8 cellular contexts compared by ENCODE assay signal in genomic region chr2:158191569-158191968, GRCh38.
DNase-seq lines count a peak whose midpoint lies in the region; ATAC-seq and TF ChIP-seq lines count a peak whose summit lies in the region.

No MANE protein-coding gene starts in this region.

- H3K27me3 Mint-ChIP-seq in CD4-positive, alpha-beta memory T cell, result peaks cover 0 to 9% of the 10 kb centered on the region in 2 donors

- CTCF ChIA-PET in CD4-positive, alpha-beta memory T cell (lab: Charles Lee; ENCODE audit: partially characterized antibody), result no interaction called here

- H3K4me3 ChIP-seq in CD4-positive, alpha-beta memory T cell (ENCODE audit: low read length in 2 of 2), result no peak overlapping the region
- peak overlapping the region in 3 of 4 donors; percentile 8 to 46 (median 29) for H3K4me3 ChIP-seq in esophagus squamous epithelium
- H3K4me3 ChIP-seq in tibial nerve, result peak overlapping the region in 2 of 4 donors; percentile 2 to 14

- peaks cover 27% of the 10 kb centered on the region for H3K4me1 ChIP-seq in CD4-positive, alpha-beta memory T cell (ENCODE audit: insufficient read depth, low read length)
- peaks cover 0 to 28% (median 7%) of the 10 kb centered on the region in 3 donors for H3K4me1 ChIP-seq in esophagus squamous epithelium
- H3K4me1 ChIP-seq in tibial nerve, result peaks cover 0 to 14% (median 2%) of the 10 kb centered on the region in 4 donors

- TF ChIP-seq POLR2A in esophagus squamous epithelium (IDR thresholded peaks at IDR 0.05), result no peak
- no peak for TF ChIP-seq POLR2A in tibial nerve (IDR thresholded peaks at IDR 0.05)

- H3K36me3 ChIP-seq in CD4-positive, alpha-beta memory T cell (ENCODE audit: insufficient read depth, low read length), result no peaks in the 10 kb centered on the region
- H3K36me3 ChIP-seq in esophagus squamous epithelium (no peaks in the 10 kb centered on the region), tibial nerve (no peaks in the 10 kb centered on the region)

- no peaks in the 10 kb centered on the region for H3K9me3 Mint-ChIP-seq in CD4-positive, alpha-beta memory T cell

- H3K9me3 ChIP-seq in CD4-positive, alpha-beta memory T cell (ENCODE audit: control insufficient read depth in 1 of 2, low read length in 2 of 2), result no peaks in the 10 kb centered on the region
- H3K9me3 ChIP-seq in esophagus squamous epithelium, result no peaks in the 10 kb centered on the region
- no peaks in the 10 kb centered on the region for H3K9me3 ChIP-seq in tibial nerve

- no peak for TF ChIP-seq EP300 in tibial nerve (IDR thresholded peaks at IDR 0.05)

- H3K27ac ChIP-seq in CD4-positive, alpha-beta memory T cell (ENCODE audit: low read depth, low read length), result no peak overlapping the region
- H3K27ac ChIP-seq in esophagus squamous epithelium (peak overlapping the region in 2 of 4 donors; percentile 42 to 73), tibial nerve (peak overlapping the region in 2 of 4 donors; percentile 10 to 61)

- intact Hi-C loops in CD4-positive, alpha-beta memory T cell (cut with micrococcal nuclease), result loop anchor here (5.0 kb wide), 1 partner anchor 266 kb away; the partner anchor contains the start of genes CCDC148 and PKP4
- intact Hi-C loops in esophagus squamous epithelium (cut with DNase I), result no loop called here

- DNase-seq in CD4-positive, alpha-beta memory T cell, result peak in 2 of 5 donors; percentile 1 to 2
- DNase-seq in esophagus squamous epithelium (lab: John Stamatoyannopoulos, UW), result no peak
- DNase-seq in stimulated activated CD4-positive, alpha-beta T cell treated with anti-CD3 and anti-CD28 coated beads, Interleukin-2, amount 100 ng/mL, for 24 hours, result no peak
- DNase-seq in amygdala (lab: John Stamatoyannopoulos, UW), result no peak
- DNase-seq in tibial nerve (ENCODE audit: low spot score in 2 of 2), result no peak
- no peak for DNase-seq in nucleus accumbens (lab: John Stamatoyannopoulos, UW)

- peak; percentile 32 for ATAC-seq in GM19455 (IDR thresholded peaks at IDR 0.05; ENCODE audit: unreplicated experiment)
- ATAC-seq in HG03439 (IDR thresholded peaks at IDR 0.05; ENCODE audit: unreplicated experiment), result peak; percentile 43

- peaks cover 11 to 32% (median 16%) of the 10 kb centered on the region in 4 donors for H3K4me1 Mint-ChIP-seq in CD4-positive, alpha-beta memory T cell

- peak overlapping the region in 4 of 7 donors; percentile 43 to 66 (median 50) for H3K27ac Mint-ChIP-seq in CD4-positive, alpha-beta memory T cell

- peak overlapping the region in 6 of 8 donors; percentile 11 to 83 (median 58) for H3K4me3 Mint-ChIP-seq in CD4-positive, alpha-beta memory T cell

- H3K27me3 ChIP-seq in CD4-positive, alpha-beta memory T cell (ENCODE audit: insufficient read depth, low read length), result no peaks in the 10 kb centered on the region
- no peaks in the 10 kb centered on the region for H3K27me3 ChIP-seq in esophagus squamous epithelium
- no peaks in the 10 kb centered on the region for H3K27me3 ChIP-seq in tibial nerve

- 0 to 9% methylated on average over 2 of the region's 2 CpGs for WGBS in esophagus squamous epithelium, 2 donors
- WGBS in tibial nerve, 2 donors, result 24 to 28% methylated on average over 2 of the region's 2 CpGs

- POLR2A ChIA-PET in CD4-positive, alpha-beta memory T cell (lab: Charles Lee; ENCODE audit: partially characterized antibody), result no interaction called here

- no peaks in the 10 kb centered on the region for H3K36me3 Mint-ChIP-seq in CD4-positive, alpha-beta memory T cell

- no peak for TF ChIP-seq CTCF in esophagus squamous epithelium (IDR thresholded peaks at IDR 0.05)
- TF ChIP-seq CTCF in tibial nerve (IDR thresholded peaks at IDR 0.05), result no peak

Comparison
In these comparisons a context has a peak if more than half of its experiments do, and no peak if none do; other contexts are left out.
1. H3K4me3 ChIP-seq: peak in esophagus squamous epithelium (3 of 4); none in CD4-positive, alpha-beta memory T cell (0 of 2).